Comparison of ENCODE assay signal across 3 cellular contexts in the genomic region with DNA sequence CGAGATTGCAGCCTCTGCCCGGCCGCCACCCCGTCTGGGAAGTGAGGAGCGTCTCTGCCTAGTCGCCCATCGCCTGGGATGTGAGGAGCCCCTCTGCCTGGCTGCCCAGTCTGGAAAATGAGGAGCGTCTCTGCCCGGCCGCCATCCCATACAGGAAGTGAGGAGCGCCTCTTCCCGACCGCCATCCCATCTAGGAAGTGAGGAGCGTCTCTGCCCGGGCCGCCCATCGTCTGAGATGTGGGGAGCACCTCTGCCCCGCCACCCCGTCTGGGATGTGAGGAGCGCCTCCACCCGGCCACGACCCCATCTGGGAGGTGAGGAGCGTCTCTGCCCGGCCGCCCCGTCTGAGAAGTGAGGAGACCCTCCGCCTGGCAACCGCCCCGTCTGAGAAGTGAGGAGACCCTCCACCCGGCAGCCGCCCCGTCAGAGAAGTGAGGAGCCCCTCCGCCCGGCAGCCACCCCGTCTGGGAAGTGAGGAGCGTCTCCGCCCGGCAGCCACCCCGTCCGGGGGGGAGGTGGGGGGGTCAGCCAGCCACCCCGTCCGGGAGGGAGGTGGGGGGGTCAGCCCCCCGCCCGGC. TPM values are rescaled to one million over a fixed set of nuclear protein-coding genes. Genes with fewer than 3 reads are reported as not detected.
"Had no signal": no experiment of that assay in that cellular context is flagged by ENCODE, and none has a peak within 500 bp of the region (broad histone marks: within the 10 kb centered on the region; RNA-seq: fewer than 3 reads in every experiment).

No MANE protein-coding gene starts in this region.

RNA-seq across cellular contexts. Expression of gene PLCE1, which starts 23.2 kb away (rescaled TPM):
- total RNA-seq: activated naive CD8-positive, alpha-beta T cell treated with anti-CD3 and anti-CD28 coated beads for 36 hours; activated naive CD8-positive, alpha-beta T cell treated with anti-CD3 and anti-CD28 coated beads, Interleukin-2, amount 10 ng/mL, durations not matched to agents 7 days and 5 days; activated T-helper 1 cell treated with anti-CD3 and anti-CD28 coated beads, Interleukin-12 subunit alpha, Interleukin-12 subunit beta, Interleukin-2, Interleukin-4 antibody, amounts not matched to agents 30 ng/mL and 10 ng/mL and 1 ng/mL, durations not matched to agents 14 hours and 24 hours and 36 hours had no signal
